ENCODE assay signal across 8 cellular contexts in genomic region chr6:31546339-31546961, GRCh38. TPM values are rescaled to one million over a fixed set of nuclear protein-coding genes. Genes with fewer than 3 reads are reported as not detected.
A peak's percentile ranks its signal among the peaks of the same experiment; 100 is the strongest.
DNase-seq lines count a peak whose midpoint lies in the region; ATAC-seq and TF ChIP-seq lines count a peak whose summit lies in the region.

Gene ATP6V1G2 (minus strand): TSS chr6:31546608. CDS start chr6:31546559, 49 bp downstream.

- H2AFZ ChIP-seq in osteoblast (ENCODE audit: low read length), result peak within 1 kb of the TSS; percentile 92

- TF ChIP-seq POLR2A in testis (IDR thresholded peaks at IDR 0.05), result no peak

- intact Hi-C loops in testis (cut with DNase I; ENCODE audit: low total_unique reads), result loop anchor here (10.0 kb wide), 1 partner anchor 48 kb away; the partner anchor contains the start of gene NCR3

- peak within 1 kb of the TSS; percentile 95 for H3K4me2 ChIP-seq in osteoblast (ENCODE audit: insufficient read depth, low read length)

- H3K9me3 Mint-ChIP-seq in activated naive CD4-positive, alpha-beta T cell treated with anti-CD3 and anti-CD28 coated beads, Interleukin-2, amount 50 U/mL, for 24 hours, result no peaks in the 10 kb centered on the region

- H3K79me2 ChIP-seq in osteoblast (ENCODE audit: insufficient read depth, low read length), result peaks cover 32% of the 10 kb centered on the region

- H3K9me3 ChIP-seq in osteoblast (ENCODE audit: low read depth, low read length), result no peaks in the 10 kb centered on the region
- no peaks in the 10 kb centered on the region for H3K9me3 ChIP-seq in testis

- DNase-seq in DMS153 treated with DMSO at 0.1 percent for 48 hours (lab: John Stamatoyannopoulos, UW; ENCODE audit: unreplicated experiment), result peak; percentile 90
- DNase-seq in HCEC 1CT, result peak; percentile 92
- peak; percentile 77 for DNase-seq in NCI-H1092 (lab: John Stamatoyannopoulos, UW)
- peak; percentile 92 for DNase-seq in glomerular visceral epithelial cell (ENCODE audit: extremely low spot score)
- peak; percentile 90 for DNase-seq in osteoblast (ENCODE audit: insufficient read length, low spot score, missing footprints)
- DNase-seq in testis, result peak; percentile 94

- peak within 1 kb of the TSS; percentile 65 for H3K27ac Mint-ChIP-seq in activated naive CD4-positive, alpha-beta T cell treated with anti-CD3 and anti-CD28 coated beads, Interleukin-2, amount 50 U/mL, for 24 hours

- H3K36me3 ChIP-seq in osteoblast (ENCODE audit: insufficient read depth, low read length) (peaks cover 20% of the 10 kb centered on the region), testis (ENCODE audit: low read depth, missing control alignments) (no peaks in the 10 kb centered on the region)

- H3K4me1 Mint-ChIP-seq in activated naive CD4-positive, alpha-beta T cell treated with anti-CD3 and anti-CD28 coated beads, Interleukin-2, amount 50 U/mL, for 24 hours, result peaks cover 31% of the 10 kb centered on the region

- peak within 1 kb of the TSS; percentile 75 for H3K4me3 ChIP-seq in osteoblast (ENCODE audit: insufficient read depth, low read length)
- H3K4me3 ChIP-seq in testis, result peak within 1 kb of the TSS; percentile 44 to 56

- H3K36me3 Mint-ChIP-seq in activated naive CD4-positive, alpha-beta T cell treated with anti-CD3 and anti-CD28 coated beads, Interleukin-2, amount 50 U/mL, for 24 hours, result peaks cover under 1% of the 10 kb centered on the region

- H3K4me1 ChIP-seq in osteoblast (ENCODE audit: insufficient read depth, low read length) (peaks cover 24% of the 10 kb centered on the region), testis (peaks cover 23% of the 10 kb centered on the region)

- no peaks in the 10 kb centered on the region for H3K27me3 Mint-ChIP-seq in activated naive CD4-positive, alpha-beta T cell treated with anti-CD3 and anti-CD28 coated beads, Interleukin-2, amount 50 U/mL, for 24 hours

- 3 to 7% methylated on average over 11 of the region's 11 CpGs for WGBS in testis, 2 donors

- H3K27me3 ChIP-seq in osteoblast (ENCODE audit: insufficient read depth, low read length), result no peaks in the 10 kb centered on the region
- H3K27me3 ChIP-seq in testis, result no peaks in the 10 kb centered on the region

- peak; percentile 81 for ATAC-seq in SK-N-SH treated with all-trans-retinoic acid at 6 μM for 48 hours

- no peaks in the 10 kb centered on the region for H4K20me1 ChIP-seq in osteoblast (ENCODE audit: insufficient read depth, low read length)

- peak within 1 kb of the TSS; percentile 89 for H3K4me3 Mint-ChIP-seq in activated naive CD4-positive, alpha-beta T cell treated with anti-CD3 and anti-CD28 coated beads, Interleukin-2, amount 50 U/mL, for 24 hours

- peak; percentile 99 for TF ChIP-seq CTCF in osteoblast (IDR thresholded peaks at IDR 0.05; ENCODE audit: extremely low read depth, low read depth, low read length)
- TF ChIP-seq CTCF in testis (IDR thresholded peaks at IDR 0.05), result peak; percentile 91 to 97 (median 92)

- H3K27ac ChIP-seq in osteoblast (ENCODE audit: low read depth, low read length) (peak within 1 kb of the TSS; percentile 87), testis (peak within 1 kb of the TSS; percentile 78 to 80)

TF ChIP-seq in SK-N-SH treated with all-trans-retinoic acid at 6 μM for 48 hours, 23 proteins besides CTCF, POLR2A, EP300 and RAD21:
- TF ChIP-seq RARB (CRISPR knock-in tag; IDR thresholded peaks at IDR 0.05) (no peak), ZC3H10 (CRISPR knock-in tag; IDR thresholded peaks at IDR 0.05) (no peak), ARNTL (CRISPR knock-in tag; IDR thresholded peaks at IDR 0.05; ENCODE audit: borderline replicate concordance, low read depth) (no peak), ZFP30 (CRISPR knock-in tag; IDR thresholded peaks at IDR 0.05) (no peak), CSRNP3 (CRISPR knock-in tag; IDR thresholded peaks at IDR 0.05) (no peak), ESRRG (CRISPR knock-in tag; IDR thresholded peaks at IDR 0.05) (no peak), ZNF70 (CRISPR knock-in tag; IDR thresholded peaks at IDR 0.05) (peak; percentile 61; the same call in 1 of the 2 replicates), TCF4 (CRISPR knock-in tag; IDR thresholded peaks at IDR 0.05; ENCODE audit: borderline replicate concordance) (peak; percentile 20; the same call in 1 of the 2 replicates), GLIS3 (CRISPR knock-in tag; IDR thresholded peaks at IDR 0.05) (no peak), SNAI2 (CRISPR knock-in tag; IDR thresholded peaks at IDR 0.05) (no peak)

RNA-seq across cellular contexts. Expression of gene ATP6V1G2, which starts in this region (rescaled TPM):
- total RNA-seq in osteoblast, result 2.2 and 2.9 TPM in 2 replicates
- 1 to 10 TPM; 3.3 to 6.9 TPM for total RNA-seq in testis
- polyA plus RNA-seq in testis (ENCODE audit: insufficient read depth, low read depth, low replicate concordance), result 4.7 TPM

Comparison
In these comparisons a context has a peak if more than half of its experiments do, and no peak if none do; other contexts are left out.
1. Peak in every context shown above with its lines: DNase-seq, ATAC-seq, H3K4me3 ChIP-seq and H3K27ac ChIP-seq.